In the genomic region with DNA sequence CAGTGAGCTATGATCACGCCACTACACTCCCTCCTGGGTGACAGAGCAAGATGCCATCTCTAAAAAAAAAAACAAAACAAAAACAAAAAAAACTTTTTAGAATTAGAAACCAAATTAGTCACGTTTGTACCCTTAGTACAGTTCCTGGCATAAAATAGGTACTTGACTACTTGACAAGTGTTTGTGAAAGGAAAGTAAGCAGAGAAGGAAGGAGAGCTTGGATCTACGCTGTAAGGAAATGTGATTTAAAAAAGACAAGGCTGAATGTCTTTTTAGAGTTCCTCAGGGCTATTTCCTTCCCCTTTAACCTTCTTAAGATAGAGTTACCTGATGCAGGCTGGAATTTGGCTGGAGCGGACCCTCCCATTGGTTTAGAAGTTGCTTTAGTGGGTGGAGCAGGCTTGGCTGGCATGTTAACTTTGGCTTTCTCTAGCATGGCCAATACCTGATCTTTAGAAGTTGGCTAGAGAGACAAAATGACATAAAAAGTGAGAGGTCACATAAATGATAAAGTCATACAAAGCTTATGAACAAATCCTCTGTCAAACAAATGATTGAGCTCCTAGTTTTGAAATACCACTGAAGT, we compare ENCODE assay signal across 18 cellular contexts. TPM values are rescaled to one million over a fixed set of nuclear protein-coding genes. Genes with fewer than 3 reads are reported as not detected.
DNase-seq lines count a peak whose midpoint lies in the region; ATAC-seq and TF ChIP-seq lines count a peak whose summit lies in the region.
"Had no signal": no experiment of that assay in that cellular context is flagged by ENCODE, and none has a peak within 500 bp of the region (broad histone marks: within the 10 kb centered on the region; RNA-seq: fewer than 3 reads in every experiment).

No MANE protein-coding gene starts in this region.

- TF ChIP-seq CTCF in WTC11 (IDR thresholded peaks at IDR 0.05), result no peak
- no peak for TF ChIP-seq CTCF in lower lobe of right lung (IDR thresholded peaks at IDR 0.05)
- no peak for TF ChIP-seq CTCF in left ventricle myocardium inferior (IDR thresholded peaks at IDR 0.05; ENCODE audit: borderline replicate concordance)

- POLR2A ChIA-PET in activated CD4-positive, alpha-beta memory T cell treated with anti-CD3 and anti-CD28 coated beads, Interleukin-2, amount 10 ng/mL, durations not matched to agents 7 days and 5 days (lab: Charles Lee), result no interaction called here
- POLR2A ChIA-PET in activated CD4-positive, alpha-beta memory T cell treated with anti-CD3 and anti-CD28 coated beads for 36 hours (lab: Charles Lee), result interaction anchor here (0.7 kb wide), 1 partner anchor 82 kb away, joined by 3 read pairs; no protein-coding TSS in a partner anchor
- POLR2A ChIA-PET in WTC11 (lab: Charles Lee), result no interaction called here

- no peak overlapping the region for H3K4me3 Mint-ChIP-seq in activated CD4-positive, alpha-beta memory T cell treated with anti-CD3 and anti-CD28 coated beads, Interleukin-2, amount 10 ng/mL, durations not matched to agents 7 days and 5 days
- H3K4me3 Mint-ChIP-seq in activated CD4-positive, alpha-beta memory T cell treated with anti-CD3 and anti-CD28 coated beads for 36 hours, result no peak overlapping the region
- H3K4me3 Mint-ChIP-seq in WTC11, result no peak overlapping the region
- H3K4me3 Mint-ChIP-seq: B cell; CD4-positive, CD25-positive, alpha-beta regulatory T cell; CD8-positive, alpha-beta T cell had no signal

- H3K27ac Mint-ChIP-seq in activated CD4-positive, alpha-beta memory T cell treated with anti-CD3 and anti-CD28 coated beads, Interleukin-2, amount 10 ng/mL, durations not matched to agents 7 days and 5 days, result peak overlapping the region; percentile 11
- H3K27ac Mint-ChIP-seq in activated CD4-positive, alpha-beta memory T cell treated with anti-CD3 and anti-CD28 coated beads for 36 hours, result no peak overlapping the region
- peak overlapping the region; percentile 6; the same call in 1 of the 2 replicates for H3K27ac Mint-ChIP-seq in WTC11
- H3K27ac Mint-ChIP-seq: B cell; CD4-positive, CD25-positive, alpha-beta regulatory T cell; CD8-positive, alpha-beta T cell had no signal

- H3K9me3 Mint-ChIP-seq in activated CD4-positive, alpha-beta memory T cell treated with anti-CD3 and anti-CD28 coated beads, Interleukin-2, amount 10 ng/mL, durations not matched to agents 7 days and 5 days, result no peaks in the 10 kb centered on the region
- no peaks in the 10 kb centered on the region for H3K9me3 Mint-ChIP-seq in activated CD4-positive, alpha-beta memory T cell treated with anti-CD3 and anti-CD28 coated beads for 36 hours
- no peaks in the 10 kb centered on the region for H3K9me3 Mint-ChIP-seq in WTC11
- H3K9me3 Mint-ChIP-seq: CD4-positive, CD25-positive, alpha-beta regulatory T cell; CD8-positive, alpha-beta T cell had no signal

- peaks cover 62% of the 10 kb centered on the region for H3K36me3 Mint-ChIP-seq in activated CD4-positive, alpha-beta memory T cell treated with anti-CD3 and anti-CD28 coated beads, Interleukin-2, amount 10 ng/mL, durations not matched to agents 7 days and 5 days (ENCODE audit: low read depth)
- peaks cover 38% of the 10 kb centered on the region for H3K36me3 Mint-ChIP-seq in activated CD4-positive, alpha-beta memory T cell treated with anti-CD3 and anti-CD28 coated beads for 36 hours
- H3K36me3 Mint-ChIP-seq in WTC11, result peaks cover 69% of the 10 kb centered on the region

- intact Hi-C loops in activated CD4-positive, alpha-beta memory T cell treated with anti-CD3 and anti-CD28 coated beads for 36 hours (cut with micrococcal nuclease), result no loop called here
- intact Hi-C loops in lower lobe of right lung (cut with DNase I) (no loop called here), left ventricle myocardium inferior (cut with micrococcal nuclease) (no loop called here)

- no peak overlapping the region for H3K4me3 ChIP-seq in lower lobe of right lung
- H3K4me3 ChIP-seq in left ventricle myocardium inferior, result no peak overlapping the region
- H3K4me3 ChIP-seq: BLaER1, GM12878 had no signal

- no peaks in the 10 kb centered on the region for H3K4me1 ChIP-seq in lower lobe of right lung
- H3K4me1 ChIP-seq in left ventricle myocardium inferior, result no peaks in the 10 kb centered on the region
- H3K4me1 ChIP-seq: BLaER1, Caco-2 had no signal

- H3K27ac ChIP-seq in lower lobe of right lung (peak overlapping the region; percentile 19), left ventricle myocardium inferior (replicated peaks) (no peak overlapping the region)
- H3K27ac ChIP-seq: 22Rv1, BLaER1, C4-2B had no signal

- CTCF ChIA-PET in activated CD4-positive, alpha-beta memory T cell treated with anti-CD3 and anti-CD28 coated beads, Interleukin-2, amount 10 ng/mL, durations not matched to agents 7 days and 5 days (lab: Charles Lee), result no interaction called here
- CTCF ChIA-PET in activated CD4-positive, alpha-beta memory T cell treated with anti-CD3 and anti-CD28 coated beads for 36 hours (lab: Charles Lee), result no interaction called here
- CTCF ChIA-PET in WTC11 (lab: Charles Lee), result no interaction called here

- no peak for DNase-seq in activated CD4-positive, alpha-beta memory T cell treated with anti-CD3 and anti-CD28 coated beads, Interleukin-2, amount 10 ng/mL, durations not matched to agents 7 days and 5 days
- no peak for DNase-seq in activated CD4-positive, alpha-beta memory T cell treated with anti-CD3 and anti-CD28 coated beads for 36 hours
- DNase-seq in WTC11 (ENCODE audit: low spot score) (no peak), lower lobe of right lung (no peak), left lobe of liver (ENCODE audit: low spot score) (no peak), left ventricle myocardium inferior (no peak)
- DNase-seq: Caco-2; CD4-positive, CD25-positive, alpha-beta regulatory T cell; CD8-positive, alpha-beta T cell; DMS153; DND-41; GOT3; HCEC 1CT had no signal

- peaks cover 87% of the 10 kb centered on the region for H3K36me3 ChIP-seq in lower lobe of right lung
- peaks cover 90% of the 10 kb centered on the region for H3K36me3 ChIP-seq in left ventricle myocardium inferior

- H3K9me3 ChIP-seq in lower lobe of right lung (no peaks in the 10 kb centered on the region), left ventricle myocardium inferior (replicated peaks) (no peaks in the 10 kb centered on the region)
- H3K9me3 ChIP-seq: BLaER1, Caco-2 had no signal

- ATAC-seq in WTC11, result peak; percentile 39; the same call in 1 of the 2 replicates
- ATAC-seq in lower lobe of right lung, result peak; percentile 52 to 79
- no peak for ATAC-seq in left lobe of liver
- ATAC-seq: CD8-positive, alpha-beta T cell; GM12878 had no signal

- H3K27me3 ChIP-seq in lower lobe of right lung (ENCODE audit: low read depth) (no peaks in the 10 kb centered on the region), left ventricle myocardium inferior (ENCODE audit: low read depth) (no peaks in the 10 kb centered on the region)
- H3K27me3 ChIP-seq: BLaER1 had no signal

- H3K27me3 Mint-ChIP-seq in activated CD4-positive, alpha-beta memory T cell treated with anti-CD3 and anti-CD28 coated beads, Interleukin-2, amount 10 ng/mL, durations not matched to agents 7 days and 5 days, result no peaks in the 10 kb centered on the region
- no peaks in the 10 kb centered on the region for H3K27me3 Mint-ChIP-seq in activated CD4-positive, alpha-beta memory T cell treated with anti-CD3 and anti-CD28 coated beads for 36 hours
- no peaks in the 10 kb centered on the region for H3K27me3 Mint-ChIP-seq in WTC11 (ENCODE audit: low read depth)
- H3K27me3 Mint-ChIP-seq: B cell; CD4-positive, CD25-positive, alpha-beta regulatory T cell had no signal

- no peaks in the 10 kb centered on the region for H3K4me1 Mint-ChIP-seq in activated CD4-positive, alpha-beta memory T cell treated with anti-CD3 and anti-CD28 coated beads, Interleukin-2, amount 10 ng/mL, durations not matched to agents 7 days and 5 days
- H3K4me1 Mint-ChIP-seq in activated CD4-positive, alpha-beta memory T cell treated with anti-CD3 and anti-CD28 coated beads for 36 hours (ENCODE audit: low read depth), result no peaks in the 10 kb centered on the region
- H3K4me1 Mint-ChIP-seq in WTC11, result peaks cover 20% of the 10 kb centered on the region
- H3K4me1 Mint-ChIP-seq: B cell had no signal

TF ChIP-seq in WTC11, 78 proteins besides CTCF, POLR2A, EP300 and RAD21:
- TF ChIP-seq TP53 (CRISPR knock-in tag; IDR thresholded peaks at IDR 0.05) (no peak), SOX15 (CRISPR knock-in tag; IDR thresholded peaks at IDR 0.05) (no peak), ZNF317 (CRISPR knock-in tag; IDR thresholded peaks at IDR 0.05; ENCODE audit: borderline replicate concordance, low read depth) (no peak), SMAD3 (CRISPR knock-in tag; IDR thresholded peaks at IDR 0.05; ENCODE audit: borderline replicate concordance) (no peak), JUN (CRISPR knock-in tag; IDR thresholded peaks at IDR 0.05) (no peak)
- TF ChIP-seq, protein P1, sequence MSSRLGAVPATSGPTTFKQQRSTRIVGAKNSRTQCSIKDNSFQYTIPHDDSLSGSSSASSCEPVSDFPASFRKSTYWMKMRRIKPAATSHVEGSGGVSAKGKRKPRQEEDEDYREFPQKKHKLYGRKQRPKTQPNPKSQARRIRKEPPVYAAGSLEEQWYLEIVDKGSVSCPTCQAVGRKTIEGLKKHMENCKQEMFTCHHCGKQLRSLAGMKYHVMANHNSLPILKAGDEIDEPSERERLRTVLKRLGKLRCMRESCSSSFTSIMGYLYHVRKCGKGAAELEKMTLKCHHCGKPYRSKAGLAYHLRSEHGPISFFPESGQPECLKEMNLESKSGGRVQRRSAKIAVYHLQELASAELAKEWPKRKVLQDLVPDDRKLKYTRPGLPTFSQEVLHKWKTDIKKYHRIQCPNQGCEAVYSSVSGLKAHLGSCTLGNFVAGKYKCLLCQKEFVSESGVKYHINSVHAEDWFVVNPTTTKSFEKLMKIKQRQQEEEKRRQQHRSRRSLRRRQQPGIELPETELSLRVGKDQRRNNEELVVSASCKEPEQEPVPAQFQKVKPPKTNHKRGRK (CRISPR knock-in tag; IDR thresholded peaks at IDR 0.05; ENCODE audit: borderline replicate concordance), result no peak

RNA-seq across cellular contexts. Expression of a gene that starts 50.7 kb away (rescaled TPM):
- total RNA-seq in activated CD4-positive, alpha-beta memory T cell treated with anti-CD3 and anti-CD28 coated beads, Interleukin-2, amount 10 ng/mL, durations not matched to agents 7 days and 5 days, result not detected
- total RNA-seq in activated CD4-positive, alpha-beta memory T cell treated with anti-CD3 and anti-CD28 coated beads for 36 hours, result under 1 TPM in 1 of 2 experiments, not detected in 1; 0.29 TPM
- 0.50 to 0.82 TPM (median 0.73 TPM) in 3 replicates for total RNA-seq in WTC11 (2021)
- total RNA-seq in lower lobe of right lung, result not detected
- 1,408 TPM for total RNA-seq in left lobe of liver
- total RNA-seq in left ventricle myocardium inferior, result not detected
- total RNA-seq: B cell; CD4-positive, CD25-positive, alpha-beta regulatory T cell; CD8-positive, alpha-beta T cell had no signal

Comparison
In these comparisons a context has a peak if more than half of its experiments do, and no peak if none do; other contexts are left out.
1. RNA of a gene that starts 50.7 kb away (total RNA-seq): 1,408 TPM in left lobe of liver (single experiment); 0.50 to 0.82 TPM in WTC11, 0.29 TPM in activated CD4-positive, alpha-beta memory T cell treated with anti-CD3 and anti-CD28 coated beads for 36 hours, not detected in activated CD4-positive, alpha-beta memory T cell treated with anti-CD3 and anti-CD28 coated beads, Interleukin-2, amount 10 ng/mL, durations not matched to agents 7 days and 5 days, not detected in lower lobe of right lung (single experiment) and not detected in left ventricle myocardium inferior (single experiment); every median in the first group is over 100 times any median in the second.